Comparison of ENCODE assay signal across 20 cellular contexts in genomic region chr2:237894396-237894979, GRCh38. TPM values are rescaled to one million over a fixed set of nuclear protein-coding genes. Genes with fewer than 3 reads are reported as not detected.
A peak's percentile ranks its signal among the peaks of the same experiment; 100 is the strongest.
DNase-seq lines count a peak whose midpoint lies in the region; ATAC-seq and TF ChIP-seq lines count a peak whose summit lies in the region.
"Had no signal": no experiment of that assay in that cellular context is flagged by ENCODE, and none has a peak within 500 bp of the region (broad histone marks: within the 10 kb centered on the region; RNA-seq: fewer than 3 reads in every experiment).

No MANE protein-coding gene starts in this region.

- TF ChIP-seq CTCF in chondrocyte (IDR thresholded peaks at IDR 0.05) (no peak), neural cell (IDR thresholded peaks at IDR 0.05; ENCODE audit: poor library complexity, severe bottlenecking) (no peak), vagina (IDR thresholded peaks at IDR 0.05) (no peak), brain microvascular endothelial cell (IDR thresholded peaks at IDR 0.05; ENCODE audit: low read depth, low read length, missing control alignments) (no peak)

- H3K36me3 ChIP-seq in neural cell (ENCODE audit: insufficient read depth, low read length) (no peaks in the 10 kb centered on the region), vagina (no peaks in the 10 kb centered on the region), brain microvascular endothelial cell (replicated peaks) (no peaks in the 10 kb centered on the region)
- H3K36me3 ChIP-seq: SJCRH30, upper lobe of left lung had no signal

- no peak overlapping the region for H2AFZ ChIP-seq in neural cell (ENCODE audit: low read depth, low read length)
- H2AFZ ChIP-seq: hepatocyte had no signal

- H3K4me2 ChIP-seq in neural cell (ENCODE audit: low read length) = no peak overlapping the region
- H3K4me2 ChIP-seq: hepatocyte had no signal

- in situ Hi-C loops in brain microvascular endothelial cell (cut with HindIII; ENCODE audit: low pct_ligation_motif_present, low sequenced_read_pairs) = no loop called here

- no peak overlapping the region for H3K4me3 Mint-ChIP-seq in activated naive CD8-positive, alpha-beta T cell treated with anti-CD3 and anti-CD28 coated beads, Interleukin-2, amount 10 ng/mL, durations not matched to agents 7 days and 5 days
- no peak overlapping the region for H3K4me3 Mint-ChIP-seq in activated naive CD8-positive, alpha-beta T cell treated with anti-CD3 and anti-CD28 coated beads, Interleukin-2, amount 50 U/mL, for 24 hours
- H3K4me3 Mint-ChIP-seq in chondrocyte (ENCODE audit: unreplicated experiment) = no peak overlapping the region
- H3K4me3 Mint-ChIP-seq in T-helper 2 cell treated with Interferon-gamma antibody and Interleukin-4, amounts not matched to agents 5 μg/mL and 100 μg/mL, for 36 hours = no peak overlapping the region
- H3K4me3 Mint-ChIP-seq: CD8-positive, alpha-beta memory T cell; IgD-negative memory B cell had no signal

- no peaks in the 10 kb centered on the region for H3K27me3 Mint-ChIP-seq in activated naive CD8-positive, alpha-beta T cell treated with anti-CD3 and anti-CD28 coated beads, Interleukin-2, amount 10 ng/mL, durations not matched to agents 7 days and 5 days
- no peaks in the 10 kb centered on the region for H3K27me3 Mint-ChIP-seq in activated naive CD8-positive, alpha-beta T cell treated with anti-CD3 and anti-CD28 coated beads, Interleukin-2, amount 50 U/mL, for 24 hours
- H3K27me3 Mint-ChIP-seq in chondrocyte (ENCODE audit: low read depth) = no peaks in the 10 kb centered on the region
- no peaks in the 10 kb centered on the region for H3K27me3 Mint-ChIP-seq in T-helper 2 cell treated with Interferon-gamma antibody and Interleukin-4, amounts not matched to agents 5 μg/mL and 100 μg/mL, for 36 hours (ENCODE audit: low read depth)
- H3K27me3 Mint-ChIP-seq: CD8-positive, alpha-beta memory T cell; IgD-negative memory B cell had no signal

- peak; percentile 25 for DNase-seq in activated naive CD8-positive, alpha-beta T cell treated with anti-CD3 and anti-CD28 coated beads, Interleukin-2, amount 10 ng/mL, durations not matched to agents 7 days and 5 days
- no peak for DNase-seq in activated naive CD8-positive, alpha-beta T cell treated with anti-CD3 and anti-CD28 coated beads, Interleukin-2, amount 50 U/mL, for 24 hours
- DNase-seq in chondrocyte (ENCODE audit: low spot score) (peak; percentile 86), vagina (ENCODE audit: extremely low spot score in 2 of 2) (no peak), kidney glomerular epithelial cell (lab: John Stamatoyannopoulos, UW) (no peak), brain microvascular endothelial cell (no peak)
- no peak for DNase-seq in T-helper 2 cell treated with Interferon-gamma antibody and Interleukin-4, amounts not matched to agents 5 μg/mL and 100 μg/mL, for 36 hours (ENCODE audit: low spot score)
- DNase-seq: activated naive CD4-positive, alpha-beta T cell treated with Interleukin-2 at 50 U/mL for 16 hours; EL; left colon; NCI-H1105; NCI-H2227 treated with DMSO at 0.1 percent for 48 hours; SJCRH30; upper lobe of left lung had no signal

- peak overlapping the region; percentile 30 for H3K9ac ChIP-seq in neural cell (ENCODE audit: low read length)

- no peaks in the 10 kb centered on the region for H3K27me3 ChIP-seq in neural cell (ENCODE audit: insufficient read depth, low read depth, low read length)
- H3K27me3 ChIP-seq in vagina = no peaks in the 10 kb centered on the region
- H3K27me3 ChIP-seq in brain microvascular endothelial cell (replicated peaks) = no peaks in the 10 kb centered on the region
- H3K27me3 ChIP-seq: body of pancreas, hepatocyte, upper lobe of left lung had no signal

- H3K9me3 Mint-ChIP-seq in activated naive CD8-positive, alpha-beta T cell treated with anti-CD3 and anti-CD28 coated beads, Interleukin-2, amount 10 ng/mL, durations not matched to agents 7 days and 5 days = no peaks in the 10 kb centered on the region
- H3K9me3 Mint-ChIP-seq in activated naive CD8-positive, alpha-beta T cell treated with anti-CD3 and anti-CD28 coated beads, Interleukin-2, amount 50 U/mL, for 24 hours = no peaks in the 10 kb centered on the region
- H3K9me3 Mint-ChIP-seq in chondrocyte (ENCODE audit: low read depth) = no peaks in the 10 kb centered on the region
- no peaks in the 10 kb centered on the region for H3K9me3 Mint-ChIP-seq in T-helper 2 cell treated with Interferon-gamma antibody and Interleukin-4, amounts not matched to agents 5 μg/mL and 100 μg/mL, for 36 hours
- H3K9me3 Mint-ChIP-seq: CD8-positive, alpha-beta memory T cell; IgD-negative memory B cell had no signal

- H3K79me2 ChIP-seq in neural cell (replicated peaks; ENCODE audit: insufficient read depth, low read length) = no peaks in the 10 kb centered on the region
- H3K79me2 ChIP-seq: hepatocyte had no signal

- no peaks in the 10 kb centered on the region for H4K20me1 ChIP-seq in neural cell (ENCODE audit: insufficient read depth)

- H3K27ac ChIP-seq in neural cell (ENCODE audit: low read length) = peak overlapping the region; percentile 99
- peak overlapping the region; percentile 65 for H3K27ac ChIP-seq in vagina
- H3K27ac ChIP-seq in brain microvascular endothelial cell = no peak overlapping the region
- H3K27ac ChIP-seq: hepatocyte, SJCRH30 had no signal

- TF ChIP-seq EP300 in neural cell (conservative IDR thresholded peaks at IDR 0.05; ENCODE audit: poor library complexity, severe bottlenecking) = no peak

- TF ChIP-seq RAD21 in neural cell (conservative IDR thresholded peaks at IDR 0.05) = no peak

- no peak for TF ChIP-seq POLR2A in vagina (IDR thresholded peaks at IDR 0.05)

- peaks cover 3% of the 10 kb centered on the region for H3K36me3 Mint-ChIP-seq in activated naive CD8-positive, alpha-beta T cell treated with anti-CD3 and anti-CD28 coated beads, Interleukin-2, amount 10 ng/mL, durations not matched to agents 7 days and 5 days
- no peaks in the 10 kb centered on the region for H3K36me3 Mint-ChIP-seq in activated naive CD8-positive, alpha-beta T cell treated with anti-CD3 and anti-CD28 coated beads, Interleukin-2, amount 50 U/mL, for 24 hours (ENCODE audit: low read depth)
- H3K36me3 Mint-ChIP-seq in chondrocyte (ENCODE audit: low read depth) = peaks cover 3% of the 10 kb centered on the region
- H3K36me3 Mint-ChIP-seq in T-helper 2 cell treated with Interferon-gamma antibody and Interleukin-4, amounts not matched to agents 5 μg/mL and 100 μg/mL, for 36 hours (ENCODE audit: low read depth) = peaks cover 5% of the 10 kb centered on the region
- H3K36me3 Mint-ChIP-seq: CD8-positive, alpha-beta memory T cell; IgD-negative memory B cell had no signal

- POLR2A ChIA-PET in activated naive CD8-positive, alpha-beta T cell treated with anti-CD3 and anti-CD28 coated beads, Interleukin-2, amount 10 ng/mL, durations not matched to agents 7 days and 5 days (lab: Charles Lee) = interaction anchor here (0.7 kb wide), 1 partner anchor 147 kb away, joined by 4 read pairs; no protein-coding TSS in a partner anchor

- no peak overlapping the region for H3K27ac Mint-ChIP-seq in activated naive CD8-positive, alpha-beta T cell treated with anti-CD3 and anti-CD28 coated beads, Interleukin-2, amount 10 ng/mL, durations not matched to agents 7 days and 5 days
- no peak overlapping the region for H3K27ac Mint-ChIP-seq in activated naive CD8-positive, alpha-beta T cell treated with anti-CD3 and anti-CD28 coated beads, Interleukin-2, amount 50 U/mL, for 24 hours
- H3K27ac Mint-ChIP-seq in chondrocyte (ENCODE audit: unreplicated experiment) = peak overlapping the region; percentile 51
- no peak overlapping the region for H3K27ac Mint-ChIP-seq in T-helper 2 cell treated with Interferon-gamma antibody and Interleukin-4, amounts not matched to agents 5 μg/mL and 100 μg/mL, for 36 hours
- H3K27ac Mint-ChIP-seq: CD8-positive, alpha-beta memory T cell; IgD-negative memory B cell had no signal

- H3K4me1 Mint-ChIP-seq in activated naive CD8-positive, alpha-beta T cell treated with anti-CD3 and anti-CD28 coated beads, Interleukin-2, amount 10 ng/mL, durations not matched to agents 7 days and 5 days = peaks cover 36% of the 10 kb centered on the region
- H3K4me1 Mint-ChIP-seq in activated naive CD8-positive, alpha-beta T cell treated with anti-CD3 and anti-CD28 coated beads, Interleukin-2, amount 50 U/mL, for 24 hours = peaks cover 21% of the 10 kb centered on the region
- peaks cover 78% of the 10 kb centered on the region for H3K4me1 Mint-ChIP-seq in chondrocyte (ENCODE audit: low read depth)
- peaks cover 42% of the 10 kb centered on the region for H3K4me1 Mint-ChIP-seq in T-helper 2 cell treated with Interferon-gamma antibody and Interleukin-4, amounts not matched to agents 5 μg/mL and 100 μg/mL, for 36 hours (ENCODE audit: low read depth)

- no peaks in the 10 kb centered on the region for H3K9me3 ChIP-seq in neural cell (ENCODE audit: low read length)
- no peaks in the 10 kb centered on the region for H3K9me3 ChIP-seq in vagina
- H3K9me3 ChIP-seq: body of pancreas, mucosa of descending colon, SJCRH30, upper lobe of left lung had no signal

- no peaks in the 10 kb centered on the region for H3K9me2 ChIP-seq in neural cell (ENCODE audit: insufficient read depth, low read length)

- no peak for ATAC-seq in activated naive CD8-positive, alpha-beta T cell treated with anti-CD3 and anti-CD28 coated beads, Interleukin-2, amount 10 ng/mL, durations not matched to agents 7 days and 5 days (ENCODE audit: low read depth)
- no peak for ATAC-seq in activated naive CD8-positive, alpha-beta T cell treated with anti-CD3 and anti-CD28 coated beads, Interleukin-2, amount 50 U/mL, for 24 hours
- ATAC-seq: body of pancreas, left colon, mucosa of descending colon had no signal

- H3K4me3 ChIP-seq in neural cell (ENCODE audit: low read length) (no peak overlapping the region), vagina (no peak overlapping the region), brain microvascular endothelial cell (ENCODE audit: low read depth, low read length) (no peak overlapping the region)
- H3K4me3 ChIP-seq: body of pancreas, hepatocyte, mucosa of descending colon, SJCRH30, upper lobe of left lung had no signal

- intact Hi-C loops in vagina (cut with DNase I) = no loop called here

- H3F3A ChIP-seq in neural cell (ENCODE audit: insufficient read depth, low read length, poor library complexity, severe bottlenecking) = no peaks in the 10 kb centered on the region

- peaks cover 41% of the 10 kb centered on the region for H3K4me1 ChIP-seq in vagina

TF ChIP-seq in neural cell, 6 proteins besides CTCF, POLR2A, EP300 and RAD21:
- TF ChIP-seq TAF1 (IDR thresholded peaks at IDR 0.05; ENCODE audit: low read depth) = no peak
- TF ChIP-seq EZH2 (IDR thresholded peaks at IDR 0.05; ENCODE audit: borderline replicate concordance, insufficient read depth, low read length, poor library complexity, severe bottlenecking) = no peak

RNA-seq across cellular contexts. Expression of gene RAMP1, which starts 35.1 kb away (rescaled TPM):
- 1 to 10 TPM in 1 of 2 experiments, under 1 TPM in 1; 0.68 to 1.1 TPM for total RNA-seq in activated naive CD8-positive, alpha-beta T cell treated with anti-CD3 and anti-CD28 coated beads, Interleukin-2, amount 10 ng/mL, durations not matched to agents 7 days and 5 days
- total RNA-seq in chondrocyte (176 to 329 TPM (median 178 TPM) in 3 replicates), vagina (120 TPM)
- polyA plus RNA-seq in neural cell = 25.5 and 29.2 TPM in 2 replicates
- 6.0 and 6.8 TPM in 2 replicates for polyA minus RNA-seq in neural cell
- total RNA-seq: SJCRH30 had no signal
- polyA plus RNA-seq: IgD-negative memory B cell had no signal

Comparison
In these comparisons a context has a peak if more than half of its experiments do, and no peak if none do; other contexts are left out.
1. DNase-seq: peak in activated naive CD8-positive, alpha-beta T cell treated with anti-CD3 and anti-CD28 coated beads, Interleukin-2, amount 10 ng/mL, durations not matched to agents 7 days and 5 days (single experiment) and chondrocyte (single experiment); none in activated naive CD8-positive, alpha-beta T cell treated with anti-CD3 and anti-CD28 coated beads, Interleukin-2, amount 50 U/mL, for 24 hours (single experiment), vagina (0 of 2), kidney glomerular epithelial cell (single experiment), T-helper 2 cell treated with Interferon-gamma antibody and Interleukin-4, amounts not matched to agents 5 μg/mL and 100 μg/mL, for 36 hours (single experiment) and brain microvascular endothelial cell (single experiment).
2. RNA of gene RAMP1, which starts 35.1 kb away (total RNA-seq): 176 to 329 TPM in chondrocyte and 120 TPM in vagina (single experiment); 0.68 to 1.1 TPM in activated naive CD8-positive, alpha-beta T cell treated with anti-CD3 and anti-CD28 coated beads, Interleukin-2, amount 10 ng/mL, durations not matched to agents 7 days and 5 days; every median in the first group is over 10 times any median in the second.